8 cellular contexts compared by ENCODE assay signal in genomic region chr12:32399373-32400113, GRCh38. TPM values are rescaled to one million over a fixed set of nuclear protein-coding genes. Genes with fewer than 3 reads are reported as not detected.
DNase-seq lines count a peak whose midpoint lies in the region; TF ChIP-seq lines count a peak whose summit lies in the region.

TSS of gene FGD4 (plus strand) at chr12:32399558.

- H3K79me2 ChIP-seq in osteoblast (ENCODE audit: insufficient read depth, low read length) = no peaks in the 10 kb centered on the region

- H3K9me3 ChIP-seq in HEK293 (ENCODE audit: control insufficient read depth, insufficient read depth, low read depth, low read length) = no peaks in the 10 kb centered on the region
- H3K9me3 ChIP-seq in adrenal gland (replicated peaks in 1 of 3) = no peaks in the 10 kb centered on the region
- H3K9me3 ChIP-seq in cardiac muscle cell (ENCODE audit: low read depth) = no peaks in the 10 kb centered on the region
- no peaks in the 10 kb centered on the region for H3K9me3 ChIP-seq in osteoblast (ENCODE audit: low read depth, low read length)
- H3K9me3 ChIP-seq in uterus = no peaks in the 10 kb centered on the region

- TF ChIP-seq CTCF in GM10266 (IDR thresholded peaks at IDR 0.05; ENCODE audit: control insufficient read depth, insufficient read depth, low read depth, missing control alignments) (peak; percentile 46), HEK293 (tag by site-specific recombination; IDR thresholded peaks at IDR 0.05) (peak; percentile 100), RWPE1 (conservative IDR thresholded peaks at IDR 0.05; ENCODE audit: low read depth) (peak; percentile 55), adrenal gland (IDR thresholded peaks at IDR 0.05) (peak in 2 of 6 experiments; percentile 7 to 30), cardiac muscle cell (IDR thresholded peaks at IDR 0.05; ENCODE audit: low read depth, low read length) (peak; percentile 62), osteoblast (IDR thresholded peaks at IDR 0.05; ENCODE audit: extremely low read depth, low read depth, low read length) (peak; percentile 5), uterus (IDR thresholded peaks at IDR 0.05) (peak in 3 of 4 experiments; percentile 24 to 37 (median 33))

- CTCF ChIA-PET in HEK293 (lab: Yijun Ruan, JAX) = interaction anchor here (0.6 to 1.2 kb wide), 7 partner anchors 9 to 356 kb away, joined by 3 to 7 read pairs (median 4); partner anchors contain the start of gene YARS2
- CTCF ChIA-PET in RWPE1 (lab: Yijun Ruan, JAX) = interaction anchor here (0.7 kb wide), 2 partner anchors 31 to 1127 kb away, joined by 3 read pairs; no protein-coding TSS in a partner anchor

- TF ChIP-seq POLR2A in adrenal gland (IDR thresholded peaks at IDR 0.05) (peak in 1 of 2 donors; percentile 84), uterus (IDR thresholded peaks at IDR 0.05) (peak; percentile 49 to 65)

- no peaks in the 10 kb centered on the region for H3K27me3 ChIP-seq in adrenal gland
- H3K27me3 ChIP-seq in cardiac muscle cell = peaks cover 14% of the 10 kb centered on the region
- peaks cover 17% of the 10 kb centered on the region for H3K27me3 ChIP-seq in osteoblast (ENCODE audit: insufficient read depth, low read length)
- no peaks in the 10 kb centered on the region for H3K27me3 ChIP-seq in uterus

- H3K4me1 ChIP-seq in HEK293 (ENCODE audit: control insufficient read depth, insufficient read depth, low read length) (peaks cover 14% of the 10 kb centered on the region), adrenal gland (replicated peaks in 1 of 2) (peaks cover 0 to 13% of the 10 kb centered on the region in 2 donors), cardiac muscle cell (ENCODE audit: low read depth) (no peaks in the 10 kb centered on the region), osteoblast (ENCODE audit: insufficient read depth, low read length) (peaks cover 9% of the 10 kb centered on the region), uterus (no peaks in the 10 kb centered on the region)

- WGBS in adrenal gland, 4 donors = 0 to 1% (median 0%) methylated on average over 25 to 82 of the region's 82 CpGs

- H3K27ac ChIP-seq in HEK293 (ENCODE audit: extremely low read depth, low read depth, low read length) = peak within 1 kb of the TSS; percentile 75
- H3K27ac ChIP-seq in RWPE1 = peak within 1 kb of the TSS; percentile 96
- H3K27ac ChIP-seq in adrenal gland = peak within 1 kb of the TSS in 3 of 5 donors; percentile 20 to 61 (median 59)
- no peak within 1 kb of the TSS for H3K27ac ChIP-seq in cardiac muscle cell
- no peak within 1 kb of the TSS for H3K27ac ChIP-seq in osteoblast (ENCODE audit: low read depth, low read length)
- peak within 1 kb of the TSS; percentile 27 to 57 for H3K27ac ChIP-seq in uterus

- peak within 1 kb of the TSS; percentile 74 for H2AFZ ChIP-seq in osteoblast (ENCODE audit: low read length)

- H3K36me3 ChIP-seq in HEK293 (ENCODE audit: control insufficient read depth in 2 of 2, insufficient read depth in 1 of 2, low read length in 2 of 2) = no peaks in the 10 kb centered on the region
- no peaks in the 10 kb centered on the region for H3K36me3 ChIP-seq in adrenal gland (replicated peaks in 1 of 2)
- no peaks in the 10 kb centered on the region for H3K36me3 ChIP-seq in cardiac muscle cell
- no peaks in the 10 kb centered on the region for H3K36me3 ChIP-seq in osteoblast (ENCODE audit: insufficient read depth, low read length)
- H3K36me3 ChIP-seq in uterus = no peaks in the 10 kb centered on the region

- POLR2A ChIA-PET in HEK293 (lab: Yijun Ruan, JAX) (interaction anchor here (0.6 to 2.3 kb wide), 12 partner anchors 12 to 1402 kb away, joined by 3 to 10 read pairs (median 4); partner anchors contain the start of gene DNM1L), RWPE1 (lab: Yijun Ruan, JAX; ENCODE audit: low non-redundant PET) (interaction anchor here (0.6 to 0.9 kb wide), 2 partner anchors 23 to 268 kb away, joined by 4 to 5 read pairs; no protein-coding TSS in a partner anchor)

- no peaks in the 10 kb centered on the region for H4K20me1 ChIP-seq in osteoblast (ENCODE audit: insufficient read depth, low read length)

- intact Hi-C loops in adrenal gland (cut with DNase I) (no loop called here), uterus (cut with DNase I; ENCODE audit: low total_unique reads) (no loop called here)

- peak within 1 kb of the TSS; percentile 84 for H3K4me3 ChIP-seq in HEK293 (ENCODE audit: low read depth, low read length)
- H3K4me3 ChIP-seq in adrenal gland = peak within 1 kb of the TSS in 3 of 4 donors; percentile 48 to 88 (median 75)
- peak within 1 kb of the TSS; percentile 72 for H3K4me3 ChIP-seq in cardiac muscle cell
- H3K4me3 ChIP-seq in osteoblast (ENCODE audit: insufficient read depth, low read length) = peak within 1 kb of the TSS; percentile 70
- peak within 1 kb of the TSS; percentile 42 to 67 for H3K4me3 ChIP-seq in uterus

- DNase-seq in GM10266 (ENCODE audit: extremely low spot score) = peak; percentile 88
- DNase-seq in M059J (ENCODE audit: low read depth) = peak; percentile 86
- DNase-seq in RWPE1 (ENCODE audit: low spot score) = peak; percentile 92
- DNase-seq in adrenal gland = peak; percentile 85 to 94 (median 92)
- DNase-seq in cardiac muscle cell (ENCODE audit: low read depth in 1 of 2, low spot score in 1 of 2) = peak; percentile 91
- DNase-seq in osteoblast (ENCODE audit: insufficient read length, low spot score, missing footprints) = peak; percentile 94
- peak; percentile 61 to 74 for DNase-seq in uterus

- H3K4me2 ChIP-seq in osteoblast (ENCODE audit: insufficient read depth, low read length) = peak within 1 kb of the TSS; percentile 84

TF ChIP-seq in HEK293, 187 proteins besides CTCF, POLR2A, EP300 and RAD21 (continues in another document):
- TF ChIP-seq ZNF394 (tag by site-specific recombination; IDR thresholded peaks at IDR 0.05; ENCODE audit: borderline replicate concordance) (peak; percentile 69; the same call in 1 of the 2 replicates), KLF7 (tag by site-specific recombination; IDR thresholded peaks at IDR 0.05; ENCODE audit: borderline replicate concordance) (no peak), FEZF1 (tag by site-specific recombination; IDR thresholded peaks at IDR 0.05) (no peak), ZNF777 (tag by site-specific recombination; IDR thresholded peaks at IDR 0.05; ENCODE audit: borderline replicate concordance) (no peak; the same call in 1 of the 2 replicates), ZNF280C (tag by site-specific recombination; IDR thresholded peaks at IDR 0.05) (no peak), ZNF366 (tag by site-specific recombination; conservative IDR thresholded peaks at IDR 0.05) (peak; percentile 77), ZBTB8A (tag by site-specific recombination; IDR thresholded peaks at IDR 0.05) (peak; percentile 96), ZNF148 (tag by site-specific recombination; IDR thresholded peaks at IDR 0.05; ENCODE audit: borderline replicate concordance) (no peak), ZNF639 (tag by site-specific recombination; IDR thresholded peaks at IDR 0.05) (no peak), KLF1 (tag by site-specific recombination; IDR thresholded peaks at IDR 0.05) (peak; percentile 77), ZNF174 (tag by site-specific recombination; IDR thresholded peaks at IDR 0.05) (no peak)

RNA-seq across cellular contexts. Expression of gene FGD4, which starts in this region (rescaled TPM):
- total RNA-seq in M059J (2014; rRNA removed; shearing (Covaris generic)) = 0.59 and 3.0 TPM in 2 replicates
- total RNA-seq in adrenal gland (10 to 100 TPM; 10.2 to 38.5 (median 19.7) TPM), cardiac muscle cell (3.8 and 7.3 TPM in 2 replicates), osteoblast (5.6 and 11.9 TPM in 2 replicates), uterus (10 to 100 TPM; 13.8 to 34.6 (median 20.8) TPM)
- polyA plus RNA-seq in adrenal gland (10 to 100 TPM in 1 of 3 donors, 1 to 10 TPM in 2; 1.7 to 12.2 (median 2.4) TPM), cardiac muscle cell (1.8 and 2.5 TPM in 2 replicates)

Comparison
In these comparisons a context has a peak if more than half of its experiments do, and no peak if none do; other contexts are left out.
1. H3K27ac ChIP-seq: peak in HEK293 (single experiment), RWPE1 (single experiment), adrenal gland (3 of 5) and uterus (2 of 2); none in cardiac muscle cell (single experiment) and osteoblast (single experiment).
2. Peak in every context shown above with its lines, with median percentiles within 50 percentile points of each other: DNase-seq and H3K4me3 ChIP-seq.